7 cellular contexts compared by ENCODE assay signal in the genomic region with DNA sequence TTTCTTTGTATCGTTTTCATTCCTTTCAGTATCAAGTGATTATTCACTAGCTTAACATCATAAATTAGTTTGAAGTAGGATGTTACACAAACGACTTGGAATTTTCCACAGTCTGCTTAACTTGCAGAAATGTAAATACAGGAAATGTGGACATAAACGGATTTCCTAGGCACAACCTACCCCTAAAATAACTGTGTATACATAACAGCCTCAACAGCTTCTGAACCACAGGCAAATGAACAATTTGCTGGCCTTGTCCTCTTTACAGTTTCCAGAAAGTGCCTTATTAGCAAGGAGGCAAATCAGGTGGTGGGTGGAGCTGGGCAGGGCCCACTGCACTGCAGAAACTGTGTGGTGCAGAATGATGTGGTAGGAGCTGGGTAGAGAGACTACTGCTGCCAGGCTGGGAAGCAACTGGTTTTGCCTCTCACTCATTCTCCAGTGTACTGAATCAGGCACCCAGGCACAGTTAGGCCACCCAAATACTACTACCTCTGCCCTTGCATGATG. TPM values are rescaled to one million over a fixed set of nuclear protein-coding genes. Genes with fewer than 3 reads are reported as not detected.
A peak's percentile ranks its signal among the peaks of the same experiment; 100 is the strongest.
DNase-seq lines count a peak whose midpoint lies in the region; ATAC-seq and TF ChIP-seq lines count a peak whose summit lies in the region.

No MANE protein-coding gene starts in this region.

- intact Hi-C loops in thyroid gland (cut with DNase I), result no loop called here
- intact Hi-C loops in activated T-helper 2 cell treated with anti-CD3 and anti-CD28 coated beads, Interferon-gamma antibody, Interleukin-2, Interleukin-4, amounts not matched to agents 10 μg/mL and 5 μg/mL and 100 μg/mL, durations not matched to agents 14 hours and 24 hours and 36 hours (cut with micrococcal nuclease), result no loop called here

- H3K9me3 ChIP-seq in thyroid gland, result no peaks in the 10 kb centered on the region

- peak; percentile 96 for ATAC-seq in GM18870 (IDR thresholded peaks at IDR 0.05; ENCODE audit: unreplicated experiment)
- peak; percentile 95 for ATAC-seq in HG02943 (IDR thresholded peaks at IDR 0.05; ENCODE audit: low read depth, unreplicated experiment)

- no peak overlapping the region for H3K27ac Mint-ChIP-seq in activated T-helper 2 cell treated with anti-CD3 and anti-CD28 coated beads, Interferon-gamma antibody, Interleukin-2, Interleukin-4, amounts not matched to agents 10 μg/mL and 5 μg/mL and 100 μg/mL, durations not matched to agents 14 hours and 24 hours and 36 hours

- H3K9me3 Mint-ChIP-seq in activated T-helper 2 cell treated with anti-CD3 and anti-CD28 coated beads, Interferon-gamma antibody, Interleukin-2, Interleukin-4, amounts not matched to agents 10 μg/mL and 5 μg/mL and 100 μg/mL, durations not matched to agents 14 hours and 24 hours and 36 hours, result no peaks in the 10 kb centered on the region

- WGBS in thyroid gland, 2 donors, result 20 to 21% methylated on average over 3 of the region's 3 CpGs

- peak in 1 of 2 donors; percentile 19 for TF ChIP-seq POLR2A in thyroid gland (IDR thresholded peaks at IDR 0.05)

- H3K27me3 Mint-ChIP-seq in activated T-helper 2 cell treated with anti-CD3 and anti-CD28 coated beads, Interferon-gamma antibody, Interleukin-2, Interleukin-4, amounts not matched to agents 10 μg/mL and 5 μg/mL and 100 μg/mL, durations not matched to agents 14 hours and 24 hours and 36 hours (ENCODE audit: low read depth), result no peaks in the 10 kb centered on the region

- H3K4me1 ChIP-seq in thyroid gland, result peaks cover 5 to 9% of the 10 kb centered on the region in 2 donors

- H3K4me3 ChIP-seq in fibroblast of the aortic adventitia (ENCODE audit: low read depth, low read length) (no peak overlapping the region), thyroid gland (replicated peaks in 1 of 3) (no peak overlapping the region)

- H3K27me3 ChIP-seq in thyroid gland, result no peaks in the 10 kb centered on the region

- H3K4me3 Mint-ChIP-seq in activated T-helper 2 cell treated with anti-CD3 and anti-CD28 coated beads, Interferon-gamma antibody, Interleukin-2, Interleukin-4, amounts not matched to agents 10 μg/mL and 5 μg/mL and 100 μg/mL, durations not matched to agents 14 hours and 24 hours and 36 hours (ENCODE audit: low read depth), result no peak overlapping the region

- H3K27ac ChIP-seq in thyroid gland, result peak overlapping the region in 1 of 3 donors; percentile 24

- no peaks in the 10 kb centered on the region for H3K36me3 Mint-ChIP-seq in activated T-helper 2 cell treated with anti-CD3 and anti-CD28 coated beads, Interferon-gamma antibody, Interleukin-2, Interleukin-4, amounts not matched to agents 10 μg/mL and 5 μg/mL and 100 μg/mL, durations not matched to agents 14 hours and 24 hours and 36 hours (ENCODE audit: low read depth)

- DNase-seq in NOMO-1 treated with dmso at 0.1 percent for 144 hours (lab: John Stamatoyannopoulos, UW; ENCODE audit: unreplicated experiment) (peak; percentile 97), fibroblast of the aortic adventitia (ENCODE audit: low read depth) (peak; percentile 65), thyroid gland (peak; percentile 10 to 16), germinal center (ENCODE audit: low spot score) (no peak)
- DNase-seq in activated T-helper 2 cell treated with anti-CD3 and anti-CD28 coated beads, Interferon-gamma antibody, Interleukin-2, Interleukin-4, amounts not matched to agents 10 μg/mL and 5 μg/mL and 100 μg/mL, durations not matched to agents 14 hours and 24 hours and 36 hours (ENCODE audit: low spot score), result no peak

- H3K36me3 ChIP-seq in thyroid gland, result no peaks in the 10 kb centered on the region

- TF ChIP-seq CTCF in fibroblast of the aortic adventitia (IDR thresholded peaks at IDR 0.05; ENCODE audit: insufficient read depth, low read length), result no peak
- no peak for TF ChIP-seq CTCF in thyroid gland (IDR thresholded peaks at IDR 0.05)

- peaks cover 1% of the 10 kb centered on the region for H3K4me1 Mint-ChIP-seq in activated T-helper 2 cell treated with anti-CD3 and anti-CD28 coated beads, Interferon-gamma antibody, Interleukin-2, Interleukin-4, amounts not matched to agents 10 μg/mL and 5 μg/mL and 100 μg/mL, durations not matched to agents 14 hours and 24 hours and 36 hours (ENCODE audit: low read depth)

RNA-seq across cellular contexts. Expression of a gene that starts 14.1 kb away (rescaled TPM):
- total RNA-seq in fibroblast of the aortic adventitia (ENCODE audit: low replicate concordance) (18.1 and 41.5 TPM in 2 replicates), thyroid gland (10 to 100 TPM in 3 of 4 donors, 1 to 10 TPM in 1; 7.8 to 31.0 (median 14.1) TPM)
- total RNA-seq in activated T-helper 2 cell treated with anti-CD3 and anti-CD28 coated beads, Interferon-gamma antibody, Interleukin-2, Interleukin-4, amounts not matched to agents 10 μg/mL and 5 μg/mL and 100 μg/mL, durations not matched to agents 14 hours and 24 hours and 36 hours, result 3.0 and 3.4 TPM in 2 replicates

Comparison
In these comparisons a context has a peak if more than half of its experiments do, and no peak if none do; other contexts are left out.
1. DNase-seq: peak in NOMO-1 treated with dmso at 0.1 percent for 144 hours (single experiment), fibroblast of the aortic adventitia (single experiment) and thyroid gland (2 of 2); none in activated T-helper 2 cell treated with anti-CD3 and anti-CD28 coated beads, Interferon-gamma antibody, Interleukin-2, Interleukin-4, amounts not matched to agents 10 μg/mL and 5 μg/mL and 100 μg/mL, durations not matched to agents 14 hours and 24 hours and 36 hours (single experiment) and germinal center (single experiment).